In the genomic region with DNA sequence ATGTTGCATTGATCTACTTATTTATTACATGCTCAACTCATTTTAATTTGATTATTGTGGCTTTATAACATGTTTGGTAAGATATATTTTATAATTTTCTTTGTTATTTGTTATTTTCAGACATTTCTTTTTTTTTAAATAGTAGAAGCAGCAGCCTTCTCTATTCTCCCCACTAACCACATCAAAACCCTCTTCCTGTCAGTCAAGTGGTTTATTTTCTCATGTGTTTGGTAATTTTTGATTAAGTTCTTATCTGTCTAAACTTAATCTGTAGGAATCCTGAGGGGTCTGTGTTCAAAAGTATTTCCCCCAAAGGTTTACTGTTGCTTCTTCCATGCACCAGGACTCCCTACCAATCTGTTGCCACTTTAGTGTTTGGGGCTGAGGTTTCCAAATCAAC, we compare ENCODE assay signal across 19 cellular contexts.
DNase-seq lines count a peak whose midpoint lies in the region; ATAC-seq, FAIRE-seq and TF ChIP-seq lines count a peak whose summit lies in the region.
"Had no signal": no experiment of that assay in that cellular context is flagged by ENCODE, and none has a peak within 500 bp of the region (broad histone marks: within the 10 kb centered on the region; RNA-seq: fewer than 3 reads in every experiment).

No MANE protein-coding gene starts in this region.

- H3K36me3 ChIP-seq in CD4-positive, CD25-positive, alpha-beta regulatory T cell (ENCODE audit: control insufficient read depth, insufficient read depth, low read length) = peaks cover 1% of the 10 kb centered on the region

- peak; percentile 28 for FAIRE-seq in colon (lab: Jason Lieb, UNC)
- no peak for FAIRE-seq in GM12891 (lab: Jason Lieb, UNC)
- FAIRE-seq: D721Med, H1 had no signal

- no peak for TF ChIP-seq POLR2A in GM12891 (IDR thresholded peaks at IDR 0.05; ENCODE audit: low read depth, low read length)

- no peaks in the 10 kb centered on the region for H3K9me3 ChIP-seq in CD4-positive, CD25-positive, alpha-beta regulatory T cell (ENCODE audit: control insufficient read depth in 2 of 2, low read length in 2 of 2)
- H3K9me3 ChIP-seq: BLaER1 had no signal

- H3K27ac ChIP-seq in CD4-positive, CD25-positive, alpha-beta regulatory T cell (ENCODE audit: insufficient read depth, low read length, poor library complexity, severe bottlenecking) = no peak overlapping the region
- H3K27ac ChIP-seq: BLaER1, C4-2B, GM23248 had no signal

- H3K27me3 ChIP-seq in CD4-positive, CD25-positive, alpha-beta regulatory T cell (ENCODE audit: control insufficient read depth, insufficient read depth, low read length) = no peaks in the 10 kb centered on the region
- H3K27me3 ChIP-seq: BLaER1 had no signal

- H3K4me3 ChIP-seq in CD4-positive, CD25-positive, alpha-beta regulatory T cell (ENCODE audit: low read depth, low read length) = peak overlapping the region; percentile 17
- no peak overlapping the region for H3K4me3 ChIP-seq in Jurkat, Clone E6-1 (ENCODE audit: low read length)
- H3K4me3 ChIP-seq: BLaER1, GM23248 had no signal

- H3K27me3 Mint-ChIP-seq in CD4-positive, CD25-positive, alpha-beta regulatory T cell = no peaks in the 10 kb centered on the region
- H3K27me3 Mint-ChIP-seq: B cell; CD4-positive, alpha-beta T cell; CD8-positive, alpha-beta memory T cell had no signal

- peaks cover 0 to 8% (median 0%) of the 10 kb centered on the region in 7 donors for H3K9me3 Mint-ChIP-seq in CD4-positive, CD25-positive, alpha-beta regulatory T cell
- H3K9me3 Mint-ChIP-seq: CD4-positive, alpha-beta T cell; CD8-positive, alpha-beta memory T cell had no signal

- peaks cover 17% of the 10 kb centered on the region for H3K36me3 Mint-ChIP-seq in CD4-positive, CD25-positive, alpha-beta regulatory T cell

- H3K4me1 Mint-ChIP-seq in CD4-positive, CD25-positive, alpha-beta regulatory T cell = peaks cover 14 to 34% (median 25%) of the 10 kb centered on the region in 4 donors

- peaks cover 8% of the 10 kb centered on the region for H3K4me1 ChIP-seq in CD4-positive, CD25-positive, alpha-beta regulatory T cell (ENCODE audit: control insufficient read depth, insufficient read depth, low read length, poor library complexity, severe bottlenecking)

- no peak for ATAC-seq in CD4-positive, CD25-positive, alpha-beta regulatory T cell (ENCODE audit: low read depth in 2 of 2)
- ATAC-seq in HG03354 (IDR thresholded peaks at IDR 0.05; ENCODE audit: poor library complexity, severe bottlenecking, unreplicated experiment) = no peak

- no peak overlapping the region for H3K27ac Mint-ChIP-seq in CD4-positive, CD25-positive, alpha-beta regulatory T cell
- H3K27ac Mint-ChIP-seq: B cell; CD4-positive, alpha-beta T cell had no signal

- DNase-seq in CD4-positive, CD25-positive, alpha-beta regulatory T cell = peak in 2 of 3 donors; percentile 26 to 45
- peak; percentile 33 for DNase-seq in Jurkat, Clone E6-1 (ENCODE audit: low read depth, low spot score)
- DNase-seq in GM12891 (ENCODE audit: insufficient read length, low spot score) = no peak
- no peak for DNase-seq in NCI-H2171 treated with DMSO at 0.1 percent for 48 hours (lab: John Stamatoyannopoulos, UW)
- DNase-seq: CD4-positive, alpha-beta T cell; CD8-positive, alpha-beta memory T cell; DMS 273 treated with DMSO at 0.1 percent for 48 hours; DMS79; GF-D8; GM23248; H7; HCEC 1CT had no signal

- H3K4me3 Mint-ChIP-seq in CD4-positive, CD25-positive, alpha-beta regulatory T cell = no peak overlapping the region
- H3K4me3 Mint-ChIP-seq: B cell; CD4-positive, alpha-beta T cell; CD8-positive, alpha-beta memory T cell had no signal

TF ChIP-seq in GM12891, 5 proteins besides CTCF, POLR2A, EP300 and RAD21:
- TF ChIP-seq TAF1 (IDR thresholded peaks at IDR 0.05; ENCODE audit: low read depth, low read length) (no peak), POLR2AphosphoS5 (IDR thresholded peaks at IDR 0.05; ENCODE audit: low read depth, low read length) (no peak), SPI1 (IDR thresholded peaks at IDR 0.05; ENCODE audit: low read depth, low read length) (no peak), PAX5 (IDR thresholded peaks at IDR 0.05; ENCODE audit: insufficient read depth, low read length, severe bottlenecking) (no peak), POU2F2 (IDR thresholded peaks at IDR 0.05; ENCODE audit: low read depth, low read length) (no peak)

Comparison
In these comparisons a context has a peak if more than half of its experiments do, and no peak if none do; other contexts are left out.
1. DNase-seq: peak in CD4-positive, CD25-positive, alpha-beta regulatory T cell (2 of 3) and Jurkat, Clone E6-1 (single experiment); none in GM12891 (single experiment) and NCI-H2171 treated with DMSO at 0.1 percent for 48 hours (single experiment).